In the genomic region with DNA sequence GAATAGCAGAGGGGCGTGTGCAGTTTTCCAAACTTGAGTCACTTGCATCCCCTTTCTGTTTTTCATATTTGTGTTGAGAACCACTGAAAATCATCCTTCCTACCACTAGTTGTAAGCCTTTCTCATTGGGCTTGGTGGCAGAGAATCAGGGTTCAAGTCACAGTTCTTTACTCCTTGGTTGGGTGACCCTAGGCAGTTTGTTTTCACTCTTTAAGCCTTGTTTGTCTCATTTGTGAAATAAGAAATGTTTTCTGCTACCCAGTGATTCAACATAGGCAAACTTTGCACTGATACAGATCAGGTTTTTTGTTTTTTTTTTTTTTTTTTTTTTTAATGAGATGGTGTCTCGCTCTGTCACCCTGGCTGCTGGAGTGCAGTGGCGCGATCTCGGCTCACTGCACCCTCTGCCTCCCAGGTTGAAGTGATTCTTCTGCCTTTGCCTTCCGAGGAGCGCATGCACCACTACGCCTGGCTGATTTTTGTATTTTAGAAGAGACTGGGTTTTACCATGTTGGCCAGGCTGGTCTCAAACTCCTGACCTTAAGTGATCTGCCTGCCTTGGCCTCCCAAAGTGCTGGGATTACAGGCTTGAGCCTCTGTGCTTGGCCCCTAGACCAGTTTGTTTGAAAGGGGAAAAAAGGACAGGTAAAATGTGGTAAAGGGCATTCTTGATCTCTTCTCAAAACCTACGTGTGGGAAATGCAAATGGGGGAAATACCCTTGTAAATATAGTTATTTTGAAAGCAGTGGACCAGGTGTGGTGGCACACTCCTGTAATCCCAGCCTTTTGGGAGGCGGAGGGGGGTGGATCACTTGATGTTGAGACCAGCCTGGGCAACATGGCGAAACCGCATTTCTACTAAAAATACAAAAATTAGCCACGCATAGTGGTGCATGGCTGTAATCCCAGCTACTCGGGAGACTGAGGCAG, we compare ENCODE assay signal across 9 cellular contexts. TPM values are rescaled to one million over a fixed set of nuclear protein-coding genes. Genes with fewer than 3 reads are reported as not detected.
DNase-seq lines count a peak whose midpoint lies in the region; ATAC-seq, FAIRE-seq and TF ChIP-seq lines count a peak whose summit lies in the region.
"Had no signal": no experiment of that assay in that cellular context is flagged by ENCODE, and none has a peak within 500 bp of the region (broad histone marks: within the 10 kb centered on the region; RNA-seq: fewer than 3 reads in every experiment).

No MANE protein-coding gene starts in this region.

- ATAC-seq in heart right ventricle (no peak), left ventricle myocardium superior (no peak), HepG2 (no peak), HG02588 (IDR thresholded peaks at IDR 0.05; ENCODE audit: unreplicated experiment) (no peak), GM18909 (IDR thresholded peaks at IDR 0.05; ENCODE audit: poor library complexity, unreplicated experiment) (no peak)
- no peak for ATAC-seq in CD8-positive, alpha-beta T cell

- POLR2A ChIA-PET in HepG2 (lab: Yijun Ruan, JAX) = interaction anchor here (1.5 kb wide), 1 partner anchor 43 kb away, joined by 4 read pairs; no protein-coding TSS in a partner anchor
- POLR2A ChIA-PET in CD8-positive, alpha-beta T cell (lab: Charles Lee) = no interaction called here

- no peak for TF ChIP-seq POLR2A in HepG2 (IDR thresholded peaks at IDR 0.05; ENCODE audit: insufficient read depth in 1 of 2, low read depth in 2 of 2, low read length in 2 of 2)

- peaks cover 74% of the 10 kb centered on the region for H3K79me2 ChIP-seq in HepG2 (ENCODE audit: insufficient read depth, low read length)

- peak overlapping the region; percentile 20; the same call in 1 of the 2 replicates for H3K9ac ChIP-seq in HepG2 (ENCODE audit: insufficient read depth, low read depth, low read length)

- peaks cover 21% of the 10 kb centered on the region for H4K20me1 ChIP-seq in HepG2 (ENCODE audit: insufficient read depth, low read length)

- H3K36me3 ChIP-seq in heart right ventricle (peaks cover 0 to 4% (median 0%) of the 10 kb centered on the region in 9 donors), ascending aorta (no peaks in the 10 kb centered on the region), HepG2 (replicated peaks in 1 of 2; ENCODE audit: control insufficient read depth in 1 of 2, insufficient read depth in 2 of 2, low read length in 2 of 2) (peaks cover 0 to 6% of the 10 kb centered on the region in 2 experiments; a peak in 1 of 5 replicates), urinary bladder (ENCODE audit: insufficient read depth) (no peaks in the 10 kb centered on the region)
- no peaks in the 10 kb centered on the region for H3K36me3 ChIP-seq in CD8-positive, alpha-beta T cell (ENCODE audit: insufficient read depth, low read length)

- no peaks in the 10 kb centered on the region for H3K27me3 ChIP-seq in heart right ventricle
- H3K27me3 ChIP-seq in ascending aorta = no peaks in the 10 kb centered on the region
- no peaks in the 10 kb centered on the region; a peak in 1 of 5 replicates for H3K27me3 ChIP-seq in HepG2 (ENCODE audit: control insufficient read depth in 1 of 2, insufficient read depth in 2 of 2, low read length in 2 of 2)
- H3K27me3 ChIP-seq in CD8-positive, alpha-beta T cell (ENCODE audit: insufficient read depth, low read length) = no peaks in the 10 kb centered on the region

- CTCF ChIA-PET in HepG2 (lab: Yijun Ruan, JAX; ENCODE audit: low intra/inter-chr PET ratio, low total read pairs) = no interaction called here
- CTCF ChIA-PET in CD8-positive, alpha-beta T cell (lab: Charles Lee) = no interaction called here

- no peak overlapping the region for H2AFZ ChIP-seq in HepG2 (ENCODE audit: low read length)

- DNase-seq in heart right ventricle (no peak), left ventricle myocardium superior (no peak), ascending aorta (ENCODE audit: low spot score in 2 of 2) (peak in 1 of 2 donors; percentile 39), HepG2 (ENCODE audit: low spot score) (no peak)
- no peak for DNase-seq in CD8-positive, alpha-beta T cell

- H3K9me3 ChIP-seq in heart right ventricle (no peaks in the 10 kb centered on the region), ascending aorta (no peaks in the 10 kb centered on the region), HepG2 (ENCODE audit: low read length) (no peaks in the 10 kb centered on the region)
- no peaks in the 10 kb centered on the region for H3K9me3 ChIP-seq in CD8-positive, alpha-beta T cell (ENCODE audit: low read length)

- no TSS peak for BruUV-seq in HepG2 (replicated peaks; lab: Mats Ljungman, UMichigan)

- H3K27ac Mint-ChIP-seq in CD8-positive, alpha-beta T cell = no peak overlapping the region

- no peaks in the 10 kb centered on the region for H3K27me3 Mint-ChIP-seq in CD8-positive, alpha-beta T cell (ENCODE audit: low read depth)

- no peak overlapping the region for H3K4me3 Mint-ChIP-seq in CD8-positive, alpha-beta T cell

- H3K4me3 ChIP-seq in heart right ventricle (peak overlapping the region in 8 of 10 donors; percentile 83 to 98 (median 94)), ascending aorta (peak overlapping the region; percentile 97 to 99), HepG2 (replicated peaks in 1 of 3; ENCODE audit: insufficient read depth in 1 of 3, low read depth in 2 of 3, low read length in 3 of 3) (no peak overlapping the region), urinary bladder (ENCODE audit: low read depth, low read length) (peak overlapping the region; percentile 23)
- H3K4me3 ChIP-seq in CD8-positive, alpha-beta T cell (ENCODE audit: low read depth, low read length) = no peak overlapping the region

- intact Hi-C loops in heart right ventricle (cut with DNase I) (loop anchor here in 8 of 10 donors (2.0 to 10.0 kb wide), 7 partner anchors 39 to 89 kb away; no protein-coding TSS in a partner anchor), left ventricle myocardium superior (cut with micrococcal nuclease) (loop anchor here (5.0 kb wide), 1 partner anchor 56 kb away; no protein-coding TSS in a partner anchor), ascending aorta (cut with DNase I) (loop anchor here (2.0 to 5.0 kb wide), 2 partner anchors 16 to 79 kb away; no protein-coding TSS in a partner anchor), HepG2 (cut with micrococcal nuclease; ENCODE audit: unreplicated experiment) (loop anchor here (10.0 kb wide), 1 partner anchor 56 kb away; no protein-coding TSS in a partner anchor)
- intact Hi-C loops in CD8-positive, alpha-beta T cell (cut with DNase I, micrococcal nuclease) = loop anchor here (5.0 to 10.0 kb wide), 5 partner anchors 244 to 1381 kb away; partner anchors contain the start of genes PDIK1L (in 1 of the 2), RCAN3 (in 1 of the 2), RSRP1 (in 1 of the 2) and ZNF436 (in 1 of the 2)

- peak overlapping the region in 9 of 10 donors; percentile 0 to 98 (median 37) for H3K27ac ChIP-seq in heart right ventricle
- H3K27ac ChIP-seq in ascending aorta = peak overlapping the region; percentile 95 to 97
- H3K27ac ChIP-seq in HepG2 (ENCODE audit: extremely low read length, insufficient read depth, low read length) = no peak overlapping the region
- no peak overlapping the region for H3K27ac ChIP-seq in urinary bladder (ENCODE audit: low read depth)
- no peak overlapping the region for H3K27ac ChIP-seq in CD8-positive, alpha-beta T cell (ENCODE audit: low read depth, low read length)
- H3K27ac ChIP-seq: HL-60 had no signal

- no peaks in the 10 kb centered on the region for H3K9me3 Mint-ChIP-seq in CD8-positive, alpha-beta T cell

- peaks cover 16% of the 10 kb centered on the region for H3K4me1 Mint-ChIP-seq in CD8-positive, alpha-beta T cell (ENCODE audit: low read depth)

- WGBS in heart right ventricle, 2 donors = 60 to 63% methylated on average over 14 of the region's 14 CpGs
- 88% methylated on average over 14 of the region's 14 CpGs for WGBS in HepG2 (ENCODE audit: low lambda C conversion rate)
- WGBS in urinary bladder = 62% methylated on average over 14 of the region's 14 CpGs

- peak overlapping the region; percentile 61 for H3K4me2 ChIP-seq in HepG2 (ENCODE audit: low read depth, low read length)

- TF ChIP-seq EP300 in HepG2 (IDR thresholded peaks at IDR 0.05; ENCODE audit: low read depth in 2 of 2, low read length in 2 of 2) = no peak
- no peak for TF ChIP-seq EP300 in HepG2 (CRISPR knock-in tag; IDR thresholded peaks at IDR 0.05; ENCODE audit: borderline replicate concordance)

- peaks cover 7 to 82% (median 66%) of the 10 kb centered on the region in 9 donors for H3K4me1 ChIP-seq in heart right ventricle
- peaks cover 8 to 28% of the 10 kb centered on the region in 2 donors for H3K4me1 ChIP-seq in ascending aorta
- H3K4me1 ChIP-seq in HepG2 (ENCODE audit: insufficient read depth, low read length) = peaks cover 72% of the 10 kb centered on the region
- no peaks in the 10 kb centered on the region for H3K4me1 ChIP-seq in urinary bladder (ENCODE audit: insufficient read depth)
- H3K4me1 ChIP-seq in CD8-positive, alpha-beta T cell (ENCODE audit: insufficient read depth, low read length) = peaks cover 8% of the 10 kb centered on the region

- no peak for FAIRE-seq in HepG2 (lab: Jason Lieb, UNC)

- H3K36me3 Mint-ChIP-seq in CD8-positive, alpha-beta T cell = no peaks in the 10 kb centered on the region

- in situ Hi-C loops in HepG2 (cut with HindIII; ENCODE audit: extremely low pct_ligation_motif_present, low pct_unique_long_range_greater_than_20kb) = no loop called here

- no peak for TF ChIP-seq RAD21 in HepG2 (CRISPR knock-in tag; IDR thresholded peaks at IDR 0.05)

- TF ChIP-seq CTCF in heart right ventricle (IDR thresholded peaks at IDR 0.05) (no peak), ascending aorta (IDR thresholded peaks at IDR 0.05) (no peak), HepG2 (CRISPR knock-in tag; IDR thresholded peaks at IDR 0.05) (no peak)
- no peak for TF ChIP-seq CTCF in CD8-positive, alpha-beta T cell (IDR thresholded peaks at IDR 0.05)

RNA-seq across cellular contexts. Expression of gene CLIC4, which starts 3.2 kb away (rescaled TPM):
- 100 to 1,000 TPM; 256 to 511 (median 353) TPM for total RNA-seq in heart right ventricle
- 100 to 1,000 TPM in 1 of 2 donors, 10 to 100 TPM in 1; 90.8 to 308 TPM for polyA plus RNA-seq in heart right ventricle
- total RNA-seq in left ventricle myocardium superior = 358 TPM
- 494 TPM for total RNA-seq in ascending aorta
- total RNA-seq in HepG2 (2016; rRNA removed; fragmentation: Illumina TruSeq; extraction: Trizol) = 77.4 and 120 TPM in 2 replicates
- 5.2 and 5.7 TPM in 2 replicates for total RNA-seq in HepG2 (2016; cell fraction: cytosol; rRNA removed; fragmentation: Illumina TruSeq; extraction: Trizol; ENCODE audit: low read depth)
- total RNA-seq in HepG2 (2016; cell fraction: insoluble cytoplasmic fraction; rRNA removed; fragmentation: Illumina TruSeq; extraction: Trizol) = 79.6 and 107 TPM in 2 replicates
- total RNA-seq in HepG2 (2016; cell fraction: membrane; rRNA removed; fragmentation: Illumina TruSeq; extraction: Trizol) = 27.3 and 32.5 TPM in 2 replicates
- 53.7 and 61.5 TPM in 2 replicates for total RNA-seq in HepG2 (2016; cell fraction: nucleus; rRNA removed; fragmentation: Illumina TruSeq; extraction: Trizol)
- 19.9 and 23.3 TPM in 2 replicates for polyA plus RNA-seq in HepG2 (2011; rRNA removed)
- 15.6 and 24.0 TPM in 2 replicates for polyA plus RNA-seq in HepG2 (2011; cell fraction: cytosol; rRNA removed)
- 8.0 and 12.1 TPM in 2 replicates for polyA plus RNA-seq in HepG2 (2011; cell fraction: nucleus; rRNA removed)
- polyA plus RNA-seq in HepG2 (2012) = 51.1 and 58.9 TPM in 2 replicates
- polyA plus RNA-seq in HepG2 (2016; cell fraction: cytosol; fragmentation: Illumina TruSeq; extraction: Trizol; ENCODE audit: low read depth) = 5.0 and 5.8 TPM in 2 replicates
- polyA plus RNA-seq in HepG2 (2016; cell fraction: insoluble cytoplasmic fraction; fragmentation: Illumina TruSeq; extraction: Trizol; ENCODE audit: low read depth) = 122 and 132 TPM in 2 replicates
- polyA plus RNA-seq in HepG2 (2016; cell fraction: membrane; fragmentation: Illumina TruSeq; extraction: Trizol; ENCODE audit: low read depth) = 19.2 and 20.4 TPM in 2 replicates
- polyA plus RNA-seq in HepG2 (2016; cell fraction: nucleus; fragmentation: Illumina TruSeq; extraction: Trizol; ENCODE audit: insufficient read depth, low read depth) = 62.7 and 67.7 TPM in 2 replicates
- 11.1 and 23.5 TPM in 2 replicates for polyA minus RNA-seq in HepG2 (2011; rRNA and poly(A)+ RNA removed; ENCODE audit: low replicate concordance)
- 41.9 and 45.3 TPM in 2 replicates for polyA minus RNA-seq in HepG2 (2011; cell fraction: cytosol; rRNA and poly(A)+ RNA removed)
- 31.5 and 33.2 TPM in 2 replicates for polyA minus RNA-seq in HepG2 (2011; cell fraction: nucleus; rRNA and poly(A)+ RNA removed)
- 505 TPM for total RNA-seq in urinary bladder
- polyA plus RNA-seq in urinary bladder = 284 TPM
- 1 to 10 TPM; 1.2 to 1.3 TPM for total RNA-seq in CD8-positive, alpha-beta T cell

Comparison
In these comparisons a context has a peak if more than half of its experiments do, and no peak if none do; other contexts are left out.
1. H3K27ac ChIP-seq: peak in heart right ventricle (9 of 10) and ascending aorta (2 of 2); none in HepG2 (single experiment), urinary bladder (single experiment) and CD8-positive, alpha-beta T cell (single experiment).
2. H3K4me3 ChIP-seq: peak in heart right ventricle (8 of 10), ascending aorta (2 of 2) and urinary bladder (single experiment); none in HepG2 (0 of 3) and CD8-positive, alpha-beta T cell (single experiment).